In genomic region chr1:21706151-21706835, GRCh38 we compare ENCODE assay signal across 12 cellular contexts. TPM values are rescaled to one million over a fixed set of nuclear protein-coding genes. Genes with fewer than 3 reads are reported as not detected.
DNase-seq lines count a peak whose midpoint lies in the region; ATAC-seq and TF ChIP-seq lines count a peak whose summit lies in the region.
"Had no signal": no experiment of that assay in that cellular context is flagged by ENCODE, and none has a peak within 500 bp of the region (broad histone marks: within the 10 kb centered on the region; RNA-seq: fewer than 3 reads in every experiment).

No MANE protein-coding gene starts in this region.

- no peaks in the 10 kb centered on the region for H3K4me1 Mint-ChIP-seq in immature natural killer cell

- intact Hi-C loops in psoas muscle (cut with DNase I) = no loop called here

- H3K9me3 Mint-ChIP-seq in immature natural killer cell = no peaks in the 10 kb centered on the region

- no peak overlapping the region for H3K4me3 ChIP-seq in HEK293 (ENCODE audit: low read depth, low read length)
- H3K4me3 ChIP-seq in fibroblast of villous mesenchyme (ENCODE audit: low read depth, low read length) = no peak overlapping the region
- H3K4me3 ChIP-seq in psoas muscle = no peak overlapping the region
- H3K4me3 ChIP-seq: gastrocnemius medialis had no signal

- H3K36me3 ChIP-seq in HEK293 (ENCODE audit: control insufficient read depth in 2 of 2, insufficient read depth in 1 of 2, low read length in 2 of 2) (peaks cover 5 to 64% of the 10 kb centered on the region in 2 experiments), psoas muscle (ENCODE audit: insufficient read depth in 1 of 2, low read depth in 1 of 2) (peaks cover 5 to 71% of the 10 kb centered on the region in 2 donors)

- peak overlapping the region in 1 of 6 donors; percentile 29 for H3K27ac Mint-ChIP-seq in immature natural killer cell

- POLR2A ChIA-PET in HEK293 (lab: Yijun Ruan, JAX) = no interaction called here

- CTCF ChIA-PET in HEK293 (lab: Yijun Ruan, JAX) = interaction anchor here (1.1 to 1.4 kb wide), 3 partner anchors 8 to 259 kb away, joined by 3 to 4 read pairs (median 3); no protein-coding TSS in a partner anchor

- 59 to 70% (median 64%) methylated on average over 8 of the region's 8 CpGs for WGBS in psoas muscle, 3 donors

- no peak overlapping the region for H3K27ac ChIP-seq in HEK293 (ENCODE audit: extremely low read depth, low read depth, low read length)
- no peak overlapping the region for H3K27ac ChIP-seq in psoas muscle
- H3K27ac ChIP-seq: gastrocnemius medialis had no signal

- no peaks in the 10 kb centered on the region for H3K27me3 Mint-ChIP-seq in immature natural killer cell (ENCODE audit: low read depth in 3 of 3)

- no peaks in the 10 kb centered on the region for H3K9me3 ChIP-seq in HEK293 (ENCODE audit: control insufficient read depth, insufficient read depth, low read depth, low read length)
- no peaks in the 10 kb centered on the region for H3K9me3 ChIP-seq in psoas muscle
- H3K9me3 ChIP-seq: gastrocnemius medialis had no signal

- H3K4me3 Mint-ChIP-seq in immature natural killer cell = no peak overlapping the region

- DNase-seq in fibroblast of villous mesenchyme (ENCODE audit: low read depth) (peak; percentile 52), psoas muscle (no peak), mucosa of gallbladder (ENCODE audit: low spot score) (no peak), NCI-H446 (lab: John Stamatoyannopoulos, UW) (no peak), immature natural killer cell (no peak)
- DNase-seq: activated T-cell treated with anti-CD3 and anti-CD28 coated beads, Interleukin-2, amount 50 U/mL, for 48 hours; PC-3; small intestine had no signal

- peaks cover 16 to 44% (median 22%) of the 10 kb centered on the region in 3 donors for H3K36me3 Mint-ChIP-seq in immature natural killer cell

- peak in 3 of 4 donors; percentile 45 to 59 (median 46) for ATAC-seq in psoas muscle
- ATAC-seq in HG02610 (IDR thresholded peaks at IDR 0.05; ENCODE audit: unreplicated experiment) = no peak
- ATAC-seq: gastrocnemius medialis, PC-3 had no signal

- H3K4me1 ChIP-seq in HEK293 (ENCODE audit: control insufficient read depth, insufficient read depth, low read length) (no peaks in the 10 kb centered on the region), psoas muscle (no peaks in the 10 kb centered on the region)
- H3K4me1 ChIP-seq: gastrocnemius medialis had no signal

- TF ChIP-seq CTCF in HEK293 (tag by site-specific recombination; IDR thresholded peaks at IDR 0.05) (no peak), fibroblast of villous mesenchyme (IDR thresholded peaks at IDR 0.05; ENCODE audit: insufficient read depth, low read depth, low read length) (no peak), psoas muscle (IDR thresholded peaks at IDR 0.05) (no peak)

- H3K27me3 ChIP-seq in psoas muscle (ENCODE audit: insufficient read depth in 3 of 3, low read length in 2 of 3) = no peaks in the 10 kb centered on the region
- H3K27me3 ChIP-seq: gastrocnemius medialis had no signal

TF ChIP-seq in HEK293, 187 proteins besides CTCF, POLR2A, EP300 and RAD21 (continues in another document):
- no peak for TF ChIP-seq ZNF548 (tag by site-specific recombination; IDR thresholded peaks at IDR 0.05)
- TF ChIP-seq GFI1B (tag by site-specific recombination; IDR thresholded peaks at IDR 0.05) = no peak
- TF ChIP-seq PRDM1 (tag by site-specific recombination; IDR thresholded peaks at IDR 0.05) = peak; percentile 75
- TF ChIP-seq WT1 (tag by site-specific recombination; IDR thresholded peaks at IDR 0.05) = peak; percentile 67
- no peak for TF ChIP-seq ZNF146 (tag by site-specific recombination; IDR thresholded peaks at IDR 0.05)
- no peak for TF ChIP-seq ZNF692 (tag by site-specific recombination; IDR thresholded peaks at IDR 0.05)

TF ChIP-seq in PFSK-1, 5 proteins besides CTCF, POLR2A, EP300 and RAD21:
- TF ChIP-seq TAF1 (IDR thresholded peaks at IDR 0.05; ENCODE audit: borderline replicate concordance, insufficient read depth, low read length) (no peak), REST (IDR thresholded peaks at IDR 0.05; ENCODE audit: insufficient read depth in 1 of 2, low read depth in 2 of 2, low read length in 2 of 2) (peak; percentile 39 to 70; a peak in 1 of 4 replicates), SIN3A (IDR thresholded peaks at IDR 0.05; ENCODE audit: borderline replicate concordance, insufficient read depth, low read length) (no peak), POLR2AphosphoS5 (IDR thresholded peaks at IDR 0.05; ENCODE audit: low read depth, low read length) (no peak), FOXP2 (optimal IDR thresholded peaks at IDR 0.05; ENCODE audit: borderline replicate concordance, extremely low read depth, extremely low read length, insufficient read depth) (no peak)

RNA-seq across cellular contexts. Expression of gene RAP1GAP, which starts 37.1 kb away (rescaled TPM):
- polyA plus RNA-seq in PFSK-1 (2012; ENCODE audit: insufficient read length, low read depth) = 3.4 TPM
- total RNA-seq in fibroblast of villous mesenchyme (under 0.01 TPM in 1 of 2 replicates, not detected in the other), psoas muscle (under 1 TPM in 3 of 4 donors, not detected in 1; 0.21 to 0.57 (median 0.32) TPM), mucosa of gallbladder (157 TPM)
- polyA plus RNA-seq in psoas muscle (under 1 TPM in 2 of 3 donors, not detected in 1; 0.04 TPM), immature natural killer cell (not detected)

Comparison
In these comparisons a context has a peak if more than half of its experiments do, and no peak if none do; other contexts are left out.
1. RNA of gene RAP1GAP, which starts 37.1 kb away (total RNA-seq): 157 TPM in mucosa of gallbladder (single experiment); 0.21 to 0.57 TPM in psoas muscle and under 0.01 TPM in fibroblast of villous mesenchyme; every median in the first group is over 100 times any median in the second.